1 cellular context compared by ENCODE assay signal in genomic region chr16:19005561-19006445, GRCh38.
TF ChIP-seq lines count a peak whose summit lies in the region.

No MANE protein-coding gene starts in this region.

TF ChIP-seq in HepG2, 621 proteins besides CTCF, POLR2A, EP300 and RAD21 (continued from another document and continues in another):
- TF ChIP-seq ZXDC (CRISPR knock-in tag; IDR thresholded peaks at IDR 0.05) (no peak; the same call in 1 of the 2 replicates), NONO (IDR thresholded peaks at IDR 0.05) (no peak), NONO (CRISPR knock-in tag; conservative IDR thresholded peaks at IDR 0.05) (peak; percentile 79), ZNF609 (CRISPR knock-in tag; IDR thresholded peaks at IDR 0.05; ENCODE audit: borderline replicate concordance) (peak; percentile 98; the same call in 1 of the 2 replicates), GPBP1L1 (CRISPR knock-in tag; IDR thresholded peaks at IDR 0.05) (no peak), TBX2 (CRISPR knock-in tag; IDR thresholded peaks at IDR 0.05; ENCODE audit: borderline replicate concordance) (peak; percentile 99), ZNF44 (CRISPR knock-in tag; IDR thresholded peaks at IDR 0.05) (no peak; the same call in 1 of the 2 replicates), ASH2L (IDR thresholded peaks at IDR 0.05; ENCODE audit: insufficient read length, low read depth, low read length) (peak; percentile 85), PLSCR1 (CRISPR knock-in tag; IDR thresholded peaks at IDR 0.05; ENCODE audit: borderline replicate concordance) (no peak; the same call in 1 of the 2 replicates), MBNL3 (CRISPR knock-in tag; conservative IDR thresholded peaks at IDR 0.05) (no peak), SMARCC2 (IDR thresholded peaks at IDR 0.05) (no peak), CHD4 (IDR thresholded peaks at IDR 0.05; ENCODE audit: borderline replicate concordance, low read length) (peak; percentile 76; the same call in 1 of the 2 replicates), WIZ (CRISPR knock-in tag; IDR thresholded peaks at IDR 0.05) (peak; percentile 97), SOX6 (IDR thresholded peaks at IDR 0.05) (no peak), SOX6 (CRISPR knock-in tag; IDR thresholded peaks at IDR 0.05) (peak; percentile 99), ZNF513 (CRISPR knock-in tag; conservative IDR thresholded peaks at IDR 0.05) (no peak), SRSF9 (IDR thresholded peaks at IDR 0.05; ENCODE audit: borderline replicate concordance, insufficient read depth, low read depth, low read length, poor library complexity, severe bottlenecking) (no peak), FIP1L1 (IDR thresholded peaks at IDR 0.05; ENCODE audit: borderline replicate concordance, insufficient read depth, low read depth, low read length) (no peak; the same call in 1 of the 2 replicates), JARID2 (CRISPR knock-in tag; IDR thresholded peaks at IDR 0.05; ENCODE audit: insufficient replicate concordance) (no peak), REPIN1 (CRISPR knock-in tag; IDR thresholded peaks at IDR 0.05; ENCODE audit: borderline replicate concordance, low read depth) (no peak), ZBTB8A (CRISPR knock-in tag; IDR thresholded peaks at IDR 0.05; ENCODE audit: borderline replicate concordance, low read depth) (no peak), AHDC1 (CRISPR knock-in tag; IDR thresholded peaks at IDR 0.05; ENCODE audit: borderline replicate concordance) (peak; percentile 94; the same call in 1 of the 2 replicates), ZFYVE20 (CRISPR knock-in tag; IDR thresholded peaks at IDR 0.05; ENCODE audit: borderline replicate concordance, low read depth) (no peak), ZNF546 (CRISPR knock-in tag; conservative IDR thresholded peaks at IDR 0.05) (no peak), TAF15 (IDR thresholded peaks at IDR 0.05; ENCODE audit: low read depth, low read length, poor library complexity, severe bottlenecking) (no peak), ZNF232 (CRISPR knock-in tag; IDR thresholded peaks at IDR 0.05; ENCODE audit: borderline replicate concordance) (peak; percentile 43; the same call in 1 of the 2 replicates), E2F2 (CRISPR knock-in tag; IDR thresholded peaks at IDR 0.05; ENCODE audit: borderline replicate concordance) (no peak), POGZ (CRISPR knock-in tag; IDR thresholded peaks at IDR 0.05) (peak; percentile 91), ZNF839 (CRISPR knock-in tag; IDR thresholded peaks at IDR 0.05; ENCODE audit: borderline replicate concordance) (peak; percentile 21; the same call in 1 of the 2 replicates), ZNF180 (CRISPR knock-in tag; IDR thresholded peaks at IDR 0.05; ENCODE audit: borderline replicate concordance, low read depth) (no peak), SIN3A (IDR thresholded peaks at IDR 0.05; ENCODE audit: borderline replicate concordance, low read depth, low read length) (peak; percentile 99), HMG20B (CRISPR knock-in tag; conservative IDR thresholded peaks at IDR 0.05) (peak; percentile 86; the same call in 1 of the 2 replicates), SP2 (CRISPR knock-in tag; IDR thresholded peaks at IDR 0.05) (no peak), ZNF761 (CRISPR knock-in tag; conservative IDR thresholded peaks at IDR 0.05) (peak; percentile 61; the same call in 1 of the 2 replicates), MTF1 (CRISPR knock-in tag; IDR thresholded peaks at IDR 0.05) (no peak), SMAD9 (CRISPR knock-in tag; IDR thresholded peaks at IDR 0.05) (no peak), HIVEP1 (CRISPR knock-in tag; IDR thresholded peaks at IDR 0.05) (no peak), ZNF569 (CRISPR knock-in tag; IDR thresholded peaks at IDR 0.05; ENCODE audit: borderline replicate concordance) (no peak), ZNF879 (CRISPR knock-in tag; IDR thresholded peaks at IDR 0.05) (no peak), BRF2 (CRISPR knock-in tag; IDR thresholded peaks at IDR 0.05) (no peak), SNAPC2 (CRISPR knock-in tag; IDR thresholded peaks at IDR 0.05) (peak; percentile 85), NR3C1 (CRISPR knock-in tag; IDR thresholded peaks at IDR 0.05) (no peak), ZNF17 (CRISPR knock-in tag; IDR thresholded peaks at IDR 0.05) (no peak)
